Comparison of ENCODE assay signal across 10 cellular contexts in the genomic region with DNA sequence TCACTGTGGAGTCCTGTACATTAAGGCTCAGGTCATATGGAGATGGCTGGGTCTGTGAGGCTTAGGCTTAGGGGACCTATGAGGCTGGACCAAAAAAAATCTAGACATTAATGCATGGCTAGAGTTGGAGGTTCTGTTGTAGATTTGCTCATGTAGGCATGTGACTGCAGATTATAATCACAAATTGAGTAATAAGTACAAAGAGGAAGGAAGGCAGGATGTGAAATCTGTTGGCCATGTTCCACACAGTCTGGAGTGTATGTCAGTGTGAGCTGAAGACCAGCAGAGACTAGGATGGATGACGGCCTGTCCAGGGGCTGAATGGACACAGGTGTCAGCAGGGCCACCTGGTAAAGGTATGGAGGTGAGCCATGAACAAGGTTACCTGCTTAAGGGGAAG. TPM values are rescaled to one million over a fixed set of nuclear protein-coding genes. Genes with fewer than 3 reads are reported as not detected.
DNase-seq lines count a peak whose midpoint lies in the region; TF ChIP-seq lines count a peak whose summit lies in the region.
"Had no signal": no experiment of that assay in that cellular context is flagged by ENCODE, and none has a peak within 500 bp of the region (broad histone marks: within the 10 kb centered on the region; RNA-seq: fewer than 3 reads in every experiment).

Gene ST3GAL6, plus strand, starts transcription at position 265 of the 400 bp plus-strand sequence. CDS start 5,101 bp downstream, outside the sequence.

- H3K4me3 Mint-ChIP-seq in neural crest cell: no peak within 1 kb of the TSS
- no peak within 1 kb of the TSS for H3K4me3 Mint-ChIP-seq in activated naive CD4-positive, alpha-beta T cell treated with anti-CD3 and anti-CD28 coated beads for 36 hours

- H3K27me3 ChIP-seq in HL-60 (ENCODE audit: insufficient read depth, poor library complexity, severe bottlenecking) (no peaks in the 10 kb centered on the region), neuronal stem cell (ENCODE audit: control insufficient read depth in 3 of 3, insufficient read depth in 3 of 3, low read depth in 1 of 3, low read length in 3 of 3) (no peaks in the 10 kb centered on the region), H7 (ENCODE audit: control insufficient read depth, insufficient read depth, low read length) (no peaks in the 10 kb centered on the region)

- no peaks in the 10 kb centered on the region for H3K79me1 ChIP-seq in neuronal stem cell (ENCODE audit: low read depth, low read length)

- peak within 1 kb of the TSS; percentile 66 for H3K27ac Mint-ChIP-seq in neural crest cell (ENCODE audit: unreplicated experiment)
- H3K27ac Mint-ChIP-seq in activated naive CD4-positive, alpha-beta T cell treated with anti-CD3 and anti-CD28 coated beads for 36 hours: no peak within 1 kb of the TSS

- H4K91ac ChIP-seq in neuronal stem cell (ENCODE audit: low read depth, low read length, poor library complexity): no peak within 1 kb of the TSS

- H3K27ac ChIP-seq in HL-60 (replicated peaks) (peak within 1 kb of the TSS; percentile 75), coronary artery (peak within 1 kb of the TSS in 1 of 2 donors; percentile 65), neuronal stem cell (replicated peaks; ENCODE audit: low read length) (no peak within 1 kb of the TSS)
- H3K27ac ChIP-seq: VCaP had no signal

- H2AFZ ChIP-seq in neuronal stem cell (ENCODE audit: low read length): no peak within 1 kb of the TSS

- no peaks in the 10 kb centered on the region for H3K9me3 ChIP-seq in neuronal stem cell (replicated peaks in 1 of 2; ENCODE audit: control insufficient read depth in 2 of 2, insufficient read depth in 1 of 2, low read depth in 1 of 2, low read length in 2 of 2)

- no peak within 1 kb of the TSS for H3K9ac ChIP-seq in neuronal stem cell (ENCODE audit: low read depth, low read length, poor library complexity)

- H2BK15ac ChIP-seq in neuronal stem cell (ENCODE audit: low read length): no peak within 1 kb of the TSS

- WGBS in neuronal stem cell (ENCODE audit: extremely low coverage in 2 of 2, insufficient read length in 2 of 2, insufficient replicate concordance in 1 of 2), 2 donors: no CpG with 5 or more reads among the region's 1 CpG

- no peak within 1 kb of the TSS for H3K14ac ChIP-seq in neuronal stem cell (ENCODE audit: low read length)

- peak; percentile 26 for DNase-seq in G401 (ENCODE audit: low spot score)
- peak; percentile 74 to 89 for DNase-seq in HL-60 (ENCODE audit: low read depth in 1 of 2, low spot score in 1 of 2)
- DNase-seq in coronary artery (ENCODE audit: low spot score): no peak
- DNase-seq in neural crest cell (ENCODE audit: low read depth, low spot score): no peak
- DNase-seq in activated naive CD4-positive, alpha-beta T cell treated with anti-CD3 and anti-CD28 coated beads for 36 hours: no peak
- no peak for DNase-seq in neuronal stem cell (ENCODE audit: low spot score)
- DNase-seq in stimulated activated CD8-positive, alpha-beta memory T cell treated with anti-CD3 and anti-CD28 coated beads, Interleukin-4, amount 100 ng/mL, for 48 hours: no peak
- no peak for DNase-seq in H7
- DNase-seq: kidney glomerular epithelial cell had no signal

- no peaks in the 10 kb centered on the region for H3K9me3 Mint-ChIP-seq in neural crest cell
- H3K9me3 Mint-ChIP-seq in activated naive CD4-positive, alpha-beta T cell treated with anti-CD3 and anti-CD28 coated beads for 36 hours: no peaks in the 10 kb centered on the region

- no peak within 1 kb of the TSS for H2BK5ac ChIP-seq in neuronal stem cell (ENCODE audit: low read length)

- H3K27me3 Mint-ChIP-seq in neural crest cell (ENCODE audit: low read depth): no peaks in the 10 kb centered on the region
- H3K27me3 Mint-ChIP-seq in activated naive CD4-positive, alpha-beta T cell treated with anti-CD3 and anti-CD28 coated beads for 36 hours (ENCODE audit: low read depth): peaks cover 13% of the 10 kb centered on the region

- H3K18ac ChIP-seq in neuronal stem cell (ENCODE audit: low read length): no peak within 1 kb of the TSS

- no peak within 1 kb of the TSS for H4K8ac ChIP-seq in neuronal stem cell (ENCODE audit: low read depth, low read length)

- H3K36me3 Mint-ChIP-seq in neural crest cell (ENCODE audit: low read depth): peaks cover 2% of the 10 kb centered on the region
- no peaks in the 10 kb centered on the region for H3K36me3 Mint-ChIP-seq in activated naive CD4-positive, alpha-beta T cell treated with anti-CD3 and anti-CD28 coated beads for 36 hours (ENCODE audit: low read depth)

- H3K36me3 ChIP-seq in neuronal stem cell (replicated peaks in 1 of 2; ENCODE audit: control insufficient read depth in 2 of 2, insufficient read depth in 2 of 2, low read length in 2 of 2): no peaks in the 10 kb centered on the region
- no peaks in the 10 kb centered on the region for H3K36me3 ChIP-seq in H7 (replicated peaks; ENCODE audit: control insufficient read depth, insufficient read depth, low read length)

- no peak within 1 kb of the TSS for H3K4me2 ChIP-seq in neuronal stem cell (ENCODE audit: insufficient read depth, low read length, poor library complexity, severe bottlenecking)

- H2BK120ac ChIP-seq in neuronal stem cell (ENCODE audit: low read depth, low read length): no peak within 1 kb of the TSS

- TF ChIP-seq CTCF in HL-60 (IDR thresholded peaks at IDR 0.05; ENCODE audit: insufficient read depth, low read length) (no peak), coronary artery (IDR thresholded peaks at IDR 0.05) (no peak), neural crest cell (conservative IDR thresholded peaks at IDR 0.05) (no peak)

- peak within 1 kb of the TSS; percentile 73 for H3K4me3 ChIP-seq in HL-60 (replicated peaks; ENCODE audit: insufficient read depth, low read length)
- peak within 1 kb of the TSS; percentile 22 for H3K4me3 ChIP-seq in coronary artery
- no peak within 1 kb of the TSS for H3K4me3 ChIP-seq in neuronal stem cell (ENCODE audit: low read length in 2 of 2)
- no peak within 1 kb of the TSS for H3K4me3 ChIP-seq in H7 (ENCODE audit: insufficient read depth, low read depth, low read length)

- intact Hi-C loops in activated naive CD4-positive, alpha-beta T cell treated with anti-CD3 and anti-CD28 coated beads for 36 hours (cut with micrococcal nuclease): no loop called here

- no peak within 1 kb of the TSS for H3K23ac ChIP-seq in neuronal stem cell (ENCODE audit: low read depth, low read length, poor library complexity)

- CTCF ChIA-PET in activated naive CD4-positive, alpha-beta T cell treated with anti-CD3 and anti-CD28 coated beads for 36 hours (lab: Charles Lee): no interaction called here

- peaks cover 55% of the 10 kb centered on the region for H3K4me1 Mint-ChIP-seq in neural crest cell
- no peaks in the 10 kb centered on the region for H3K4me1 Mint-ChIP-seq in activated naive CD4-positive, alpha-beta T cell treated with anti-CD3 and anti-CD28 coated beads for 36 hours (ENCODE audit: low read depth)

- H3K4ac ChIP-seq in neuronal stem cell (ENCODE audit: low read length): no peak within 1 kb of the TSS

- no peak within 1 kb of the TSS for H2AK5ac ChIP-seq in neuronal stem cell (ENCODE audit: low read depth, low read length)

- peaks cover 3 to 7% of the 10 kb centered on the region in 2 donors for H3K4me1 ChIP-seq in neuronal stem cell (ENCODE audit: control insufficient read depth in 2 of 2, insufficient read depth in 1 of 2, low read depth in 1 of 2, low read length in 2 of 2)

- H2BK12ac ChIP-seq in neuronal stem cell (ENCODE audit: low read length): no peak within 1 kb of the TSS

- in situ Hi-C loops in G401 (cut with HindIII; ENCODE audit: low sequenced_read_pairs): no loop called here

RNA-seq across cellular contexts. Expression of gene ST3GAL6, which starts in this region (rescaled TPM):
- total RNA-seq in G401 (2014; rRNA removed; shearing (Covaris generic)): not detected in 2 replicates
- 16.0 and 17.9 TPM in 2 replicates for total RNA-seq in neural crest cell
- not detected for total RNA-seq in activated naive CD4-positive, alpha-beta T cell treated with anti-CD3 and anti-CD28 coated beads for 36 hours
- polyA plus RNA-seq in neuronal stem cell (2013, experiment 1 of 2): 6.9 TPM
- polyA plus RNA-seq in neuronal stem cell (2013, experiment 2 of 2): 7.8 TPM
- 5.7 and 6.6 TPM in 2 replicates for total RNA-seq in H7 (2014; rRNA removed; shearing (Covaris generic))

Comparison
In these comparisons a context has a peak if more than half of its experiments do, and no peak if none do; other contexts are left out.
1. Peak in DNase-seq in G401; RNA of the gene not detected or under 1 TPM.
2. DNase-seq: peak in HL-60 (2 of 2); none in coronary artery (single experiment), neural crest cell (single experiment), activated naive CD4-positive, alpha-beta T cell treated with anti-CD3 and anti-CD28 coated beads for 36 hours (single experiment), neuronal stem cell (single experiment), stimulated activated CD8-positive, alpha-beta memory T cell treated with anti-CD3 and anti-CD28 coated beads, Interleukin-4, amount 100 ng/mL, for 48 hours (single experiment) and H7 (single experiment).
3. H3K4me3 ChIP-seq: peak in HL-60 (single experiment) and coronary artery (single experiment); none in neuronal stem cell (0 of 2) and H7 (single experiment).